In the genomic region with DNA sequence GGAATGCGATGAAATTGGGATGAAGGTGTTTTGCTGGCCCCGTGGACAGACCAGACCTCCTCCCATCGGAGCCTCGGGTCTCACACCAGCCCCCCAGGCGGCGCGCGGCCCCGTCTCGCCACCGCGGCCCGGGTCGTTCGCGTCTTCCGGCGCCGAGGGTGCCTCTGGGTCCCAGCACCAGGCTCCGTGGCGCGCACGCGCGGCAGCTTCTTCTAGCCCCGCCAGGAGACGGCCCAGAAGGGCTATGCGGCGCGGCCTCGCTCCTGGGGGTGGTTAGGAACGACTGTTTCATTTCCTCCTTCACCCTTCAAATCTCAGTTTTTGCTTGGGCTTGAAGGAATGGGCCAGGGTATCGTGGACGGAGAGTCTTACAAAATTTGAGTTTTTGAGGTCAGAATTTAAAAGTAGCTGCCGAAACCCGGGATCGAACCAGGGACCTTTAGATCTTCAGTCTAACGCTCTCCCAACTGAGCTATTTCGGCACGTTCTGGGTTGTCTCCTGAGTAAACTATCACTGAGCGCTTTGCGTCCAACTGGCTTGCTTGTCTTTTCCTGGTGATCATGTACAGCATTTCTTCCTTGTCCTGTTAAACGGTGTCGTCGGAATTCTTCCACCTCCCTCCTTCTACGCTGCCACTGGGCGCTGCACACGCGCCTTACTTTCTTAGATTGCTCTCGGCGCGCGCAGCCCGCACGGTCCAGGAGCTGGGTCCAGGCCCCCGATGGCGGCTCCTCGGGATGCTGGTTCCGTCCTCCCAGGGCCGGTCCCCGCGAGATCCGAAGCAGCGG, we compare ENCODE assay signal across 8 cellular contexts. TPM values are rescaled to one million over a fixed set of nuclear protein-coding genes. Genes with fewer than 3 reads are reported as not detected.
A peak's percentile ranks its signal among the peaks of the same experiment; 100 is the strongest.
DNase-seq lines count a peak whose midpoint lies in the region; ATAC-seq and TF ChIP-seq lines count a peak whose summit lies in the region.

No MANE protein-coding gene starts in this region.

- 0 out of 2 replicates have a peak, but pooled peaks have one; percentile 0 for TF ChIP-seq CTCF in AG10803 (conservative IDR thresholded peaks at IDR 0.05; ENCODE audit: low read length)
- no peak for TF ChIP-seq CTCF in choroid plexus epithelial cell (conservative IDR thresholded peaks at IDR 0.05; ENCODE audit: low read depth, low read length)

- ATAC-seq in GM19035 (IDR thresholded peaks at IDR 0.05; ENCODE audit: unreplicated experiment) = peak; percentile 89
- ATAC-seq in HG03354 (IDR thresholded peaks at IDR 0.05; ENCODE audit: poor library complexity, severe bottlenecking, unreplicated experiment) = peak; percentile 91

- H3K4me3 ChIP-seq in AG10803 (ENCODE audit: low read length) = peak overlapping the region; percentile 83
- H3K4me3 ChIP-seq in choroid plexus epithelial cell (ENCODE audit: low read depth, low read length) = peak overlapping the region; percentile 78

- DNase-seq in AG10803 (ENCODE audit: low read depth) = peak; percentile 98
- DNase-seq in NCI-H460 (ENCODE audit: extremely low read depth, low read depth) = peak; percentile 87
- peak; percentile 87 to 89 for DNase-seq in activated CD4-positive, alpha-beta T cell treated with anti-CD3 and anti-CD28 coated beads for 24 hours (ENCODE audit: low read depth in 2 of 2)
- DNase-seq in choroid plexus epithelial cell (ENCODE audit: low read depth) = peak; percentile 96
- DNase-seq in kidney glomerular epithelial cell (lab: John Stamatoyannopoulos, UW) = peak; percentile 93
- peak; percentile 83 to 89 for DNase-seq in stimulated activated CD4-positive, alpha-beta T cell treated with anti-CD3 and anti-CD28 coated beads, Interleukin-15, amount 100 ng/mL, for 48 hours (ENCODE audit: low read depth in 2 of 2)

RNA-seq across cellular contexts. Expression of gene TGDS, which starts 46.5 kb away (rescaled TPM):
- total RNA-seq in NCI-H460 (2014; rRNA removed; shearing (Covaris generic)) = 20.7 and 21.6 TPM in 2 replicates
- 15.5 and 28.4 TPM in 2 replicates for polyA plus RNA-seq in NCI-H460 (2014; cell fraction: nucleus; rRNA removed)

RNA-seq across cellular contexts. Expression of gene GPR180, which starts 52.2 kb away (rescaled TPM):
- total RNA-seq in NCI-H460 (2014; rRNA removed; shearing (Covaris generic)) = 6.6 and 7.3 TPM in 2 replicates
- polyA plus RNA-seq in NCI-H460 (2014; cell fraction: nucleus; rRNA removed) = 6.5 and 8.7 TPM in 2 replicates

Comparison
In these comparisons a context has a peak if more than half of its experiments do, and no peak if none do; other contexts are left out.
1. Peak in every context shown above with its lines: DNase-seq, ATAC-seq and H3K4me3 ChIP-seq.